2 cellular contexts compared by ENCODE assay signal in the genomic region with DNA sequence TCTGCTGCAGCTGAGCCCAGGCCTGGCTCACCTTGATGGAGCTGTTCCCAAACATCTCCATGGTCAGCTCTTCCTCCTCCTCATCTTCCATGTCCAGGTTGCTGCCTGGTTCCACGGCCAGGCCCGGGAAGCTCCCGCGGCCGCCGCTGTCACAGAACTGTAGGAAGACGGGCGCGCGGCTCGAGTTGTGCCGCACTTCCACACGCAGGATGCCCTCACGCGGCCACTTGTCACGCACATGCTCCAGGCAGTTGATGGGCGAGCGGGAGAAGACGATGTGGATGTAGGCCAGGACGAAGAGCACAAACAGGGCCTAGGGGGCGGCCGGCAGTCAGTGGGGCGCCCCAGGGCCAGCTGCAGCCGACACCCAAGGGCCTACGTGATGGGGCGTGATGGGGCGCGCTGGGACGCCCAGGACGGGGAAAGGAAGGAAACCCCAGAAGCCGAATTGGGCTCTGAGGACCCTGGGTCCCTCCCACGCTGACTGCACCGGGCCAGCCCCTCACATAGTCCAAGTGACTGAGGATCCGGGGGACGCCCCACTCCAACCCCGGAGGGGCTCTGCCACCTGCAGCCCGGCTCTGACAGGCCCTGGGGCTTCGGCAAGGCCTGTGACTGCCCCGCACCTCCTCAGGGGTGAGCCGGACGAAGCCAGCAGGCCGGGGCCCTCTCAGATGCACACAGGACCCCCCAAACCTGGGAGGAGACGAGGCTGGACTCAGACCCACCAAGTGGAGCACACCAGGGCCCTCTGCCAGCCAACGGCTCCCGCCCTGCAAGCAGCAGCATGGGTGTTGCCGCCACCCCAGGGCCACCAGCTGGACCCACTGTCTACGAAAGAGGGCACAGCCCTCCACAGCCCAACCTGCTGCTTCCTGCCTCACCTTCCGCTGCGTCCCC.
TF ChIP-seq lines count a peak whose summit lies in the region.

No MANE protein-coding gene starts in this region.

TF ChIP-seq in HEK293, 187 proteins besides CTCF, POLR2A, EP300 and RAD21:
- 0 out of 2 replicates have a peak, but pooled peaks have one; percentile 5 for TF ChIP-seq SP2 (tag by site-specific recombination; IDR thresholded peaks at IDR 0.05)
- TF ChIP-seq, protein P1, sequence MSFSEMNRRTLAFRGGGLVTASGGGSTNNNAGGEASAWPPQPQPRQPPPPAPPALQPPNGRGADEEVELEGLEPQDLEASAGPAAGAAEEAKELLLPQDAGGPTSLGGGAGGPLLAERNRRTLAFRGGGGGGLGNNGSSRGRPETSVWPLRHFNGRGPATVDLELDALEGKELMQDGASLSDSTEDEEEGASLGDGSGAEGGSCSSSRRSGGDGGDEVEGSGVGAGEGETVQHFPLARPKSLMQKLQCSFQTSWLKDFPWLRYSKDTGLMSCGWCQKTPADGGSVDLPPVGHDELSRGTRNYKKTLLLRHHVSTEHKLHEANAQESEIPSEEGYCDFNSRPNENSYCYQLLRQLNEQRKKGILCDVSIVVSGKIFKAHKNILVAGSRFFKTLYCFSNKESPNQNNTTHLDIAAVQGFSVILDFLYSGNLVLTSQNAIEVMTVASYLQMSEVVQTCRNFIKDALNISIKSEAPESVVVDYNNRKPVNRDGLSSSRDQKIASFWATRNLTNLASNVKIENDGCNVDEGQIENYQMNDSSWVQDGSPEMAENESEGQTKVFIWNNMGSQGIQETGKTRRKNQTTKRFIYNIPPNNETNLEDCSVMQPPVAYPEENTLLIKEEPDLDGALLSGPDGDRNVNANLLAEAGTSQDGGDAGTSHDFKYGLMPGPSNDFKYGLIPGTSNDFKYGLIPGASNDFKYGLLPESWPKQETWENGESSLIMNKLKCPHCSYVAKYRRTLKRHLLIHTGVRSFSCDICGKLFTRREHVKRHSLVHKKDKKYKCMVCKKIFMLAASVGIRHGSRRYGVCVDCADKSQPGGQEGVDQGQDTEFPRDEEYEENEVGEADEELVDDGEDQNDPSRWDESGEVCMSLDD (tag by site-specific recombination; IDR thresholded peaks at IDR 0.05), result no peak

TF ChIP-seq in GM12878, 131 proteins besides CTCF, POLR2A, EP300 and RAD21:
- TF ChIP-seq, protein P2, sequence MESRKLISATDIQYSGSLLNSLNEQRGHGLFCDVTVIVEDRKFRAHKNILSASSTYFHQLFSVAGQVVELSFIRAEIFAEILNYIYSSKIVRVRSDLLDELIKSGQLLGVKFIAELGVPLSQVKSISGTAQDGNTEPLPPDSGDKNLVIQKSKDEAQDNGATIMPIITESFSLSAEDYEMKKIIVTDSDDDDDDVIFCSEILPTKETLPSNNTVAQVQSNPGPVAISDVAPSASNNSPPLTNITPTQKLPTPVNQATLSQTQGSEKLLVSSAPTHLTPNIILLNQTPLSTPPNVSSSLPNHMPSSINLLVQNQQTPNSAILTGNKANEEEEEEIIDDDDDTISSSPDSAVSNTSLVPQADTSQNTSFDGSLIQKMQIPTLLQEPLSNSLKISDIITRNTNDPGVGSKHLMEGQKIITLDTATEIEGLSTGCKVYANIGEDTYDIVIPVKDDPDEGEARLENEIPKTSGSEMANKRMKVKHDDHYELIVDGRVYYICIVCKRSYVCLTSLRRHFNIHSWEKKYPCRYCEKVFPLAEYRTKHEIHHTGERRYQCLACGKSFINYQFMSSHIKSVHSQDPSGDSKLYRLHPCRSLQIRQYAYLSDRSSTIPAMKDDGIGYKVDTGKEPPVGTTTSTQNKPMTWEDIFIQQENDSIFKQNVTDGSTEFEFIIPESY (IDR thresholded peaks at IDR 0.05), result no peak
- TF ChIP-seq TCF3 (IDR thresholded peaks at IDR 0.05; ENCODE audit: borderline replicate concordance, insufficient read depth, low read depth, low read length) (no peak), CEBPB (IDR thresholded peaks at IDR 0.05; ENCODE audit: borderline replicate concordance in 1 of 2, low read depth in 2 of 2, low read length in 2 of 2) (no peak), PML (IDR thresholded peaks at IDR 0.05; ENCODE audit: low read length) (no peak), IKZF2 (IDR thresholded peaks at IDR 0.05) (no peak), POLR2AphosphoS5 (IDR thresholded peaks at IDR 0.05; ENCODE audit: low read length) (no peak), ZNF274 (IDR thresholded peaks at IDR 0.05; ENCODE audit: insufficient read depth, insufficient read length) (no peak)
- TF ChIP-seq, protein P3, sequence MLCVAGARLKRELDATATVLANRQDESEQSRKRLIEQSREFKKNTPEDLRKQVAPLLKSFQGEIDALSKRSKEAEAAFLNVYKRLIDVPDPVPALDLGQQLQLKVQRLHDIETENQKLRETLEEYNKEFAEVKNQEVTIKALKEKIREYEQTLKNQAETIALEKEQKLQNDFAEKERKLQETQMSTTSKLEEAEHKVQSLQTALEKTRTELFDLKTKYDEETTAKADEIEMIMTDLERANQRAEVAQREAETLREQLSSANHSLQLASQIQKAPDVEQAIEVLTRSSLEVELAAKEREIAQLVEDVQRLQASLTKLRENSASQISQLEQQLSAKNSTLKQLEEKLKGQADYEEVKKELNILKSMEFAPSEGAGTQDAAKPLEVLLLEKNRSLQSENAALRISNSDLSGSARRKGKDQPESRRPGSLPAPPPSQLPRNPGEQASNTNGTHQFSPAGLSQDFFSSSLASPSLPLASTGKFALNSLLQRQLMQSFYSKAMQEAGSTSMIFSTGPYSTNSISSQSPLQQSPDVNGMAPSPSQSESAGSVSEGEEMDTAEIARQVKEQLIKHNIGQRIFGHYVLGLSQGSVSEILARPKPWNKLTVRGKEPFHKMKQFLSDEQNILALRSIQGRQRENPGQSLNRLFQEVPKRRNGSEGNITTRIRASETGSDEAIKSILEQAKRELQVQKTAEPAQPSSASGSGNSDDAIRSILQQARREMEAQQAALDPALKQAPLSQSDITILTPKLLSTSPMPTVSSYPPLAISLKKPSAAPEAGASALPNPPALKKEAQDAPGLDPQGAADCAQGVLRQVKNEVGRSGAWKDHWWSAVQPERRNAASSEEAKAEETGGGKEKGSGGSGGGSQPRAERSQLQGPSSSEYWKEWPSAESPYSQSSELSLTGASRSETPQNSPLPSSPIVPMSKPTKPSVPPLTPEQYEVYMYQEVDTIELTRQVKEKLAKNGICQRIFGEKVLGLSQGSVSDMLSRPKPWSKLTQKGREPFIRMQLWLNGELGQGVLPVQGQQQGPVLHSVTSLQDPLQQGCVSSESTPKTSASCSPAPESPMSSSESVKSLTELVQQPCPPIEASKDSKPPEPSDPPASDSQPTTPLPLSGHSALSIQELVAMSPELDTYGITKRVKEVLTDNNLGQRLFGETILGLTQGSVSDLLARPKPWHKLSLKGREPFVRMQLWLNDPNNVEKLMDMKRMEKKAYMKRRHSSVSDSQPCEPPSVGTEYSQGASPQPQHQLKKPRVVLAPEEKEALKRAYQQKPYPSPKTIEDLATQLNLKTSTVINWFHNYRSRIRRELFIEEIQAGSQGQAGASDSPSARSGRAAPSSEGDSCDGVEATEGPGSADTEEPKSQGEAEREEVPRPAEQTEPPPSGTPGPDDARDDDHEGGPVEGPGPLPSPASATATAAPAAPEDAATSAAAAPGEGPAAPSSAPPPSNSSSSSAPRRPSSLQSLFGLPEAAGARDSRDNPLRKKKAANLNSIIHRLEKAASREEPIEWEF (IDR thresholded peaks at IDR 0.05; ENCODE audit: insufficient replicate concordance, low read depth, low read length), result no peak
